In genomic region chr21:30561957-30562356, GRCh38 we compare ENCODE assay signal across 26 cellular contexts. TPM values are rescaled to one million over a fixed set of nuclear protein-coding genes. Genes with fewer than 3 reads are reported as not detected.
"Had no signal": no experiment of that assay in that cellular context is flagged by ENCODE, and none has a peak within 500 bp of the region (broad histone marks: within the 10 kb centered on the region; RNA-seq: fewer than 3 reads in every experiment).

No MANE protein-coding gene starts in this region.

- DNase-seq: hypothalamus; immature natural killer cell; kidney; left colon; left lung; lower lobe of right lung; mammary epithelial cell; mesenchymal stem cell; naive thymus-derived CD8-positive, alpha-beta T cell; occipital lobe; psoas muscle; stimulated activated CD4-positive, alpha-beta T cell treated with anti-CD3 and anti-CD28 coated beads, Interleukin-4, amount 100 ng/mL, for 24 hours; stimulated activated naive CD4-positive, alpha-beta T cell treated with Interleukin-2 at 50 U/mL for 16 hours; stimulated activated naive CD8-positive, alpha-beta T cell treated with anti-CD3 and anti-CD28 coated beads, Interleukin-15, amount 100 ng/mL, for 72 hours; substantia nigra; upper lobe of left lung had no signal

- H3K9me3 ChIP-seq: left lung, lower lobe of right lung, neutrophil, psoas muscle, right atrium auricular region, tibial nerve, upper lobe of left lung, vagina had no signal

- H3K27ac ChIP-seq: left lung, lower lobe of right lung, neural progenitor cell, neutrophil, parathyroid adenoma, psoas muscle, skin epidermis, tibial nerve, upper lobe of left lung, vagina had no signal

- H3K36me3 ChIP-seq: left lung, lower lobe of right lung, neural progenitor cell, neutrophil, right atrium auricular region, tibial nerve, upper lobe of left lung, vagina had no signal

- H3K27me3 ChIP-seq: left lung, neural progenitor cell, neutrophil, right atrium auricular region, tibial nerve, upper lobe of left lung, vagina had no signal

- H2AFZ ChIP-seq: neural progenitor cell, parathyroid adenoma had no signal

- H3K79me2 ChIP-seq: parathyroid adenoma had no signal

- H3K9ac ChIP-seq: neural progenitor cell, parathyroid adenoma had no signal

- H3K4me2 ChIP-seq: neural progenitor cell had no signal

- H3K4me3 ChIP-seq: left lung, lower lobe of right lung, neural progenitor cell, psoas muscle, right atrium auricular region, skin epidermis, tibial nerve, upper lobe of left lung, vagina had no signal

RNA-seq across cellular contexts. Expression of gene KRTAP19-7, which starts 0.8 kb away (rescaled TPM):
- polyA plus RNA-seq: immature natural killer cell; liver; mammary epithelial cell; naive thymus-derived CD8-positive, alpha-beta T cell; psoas muscle; thymus; urinary bladder had no signal

RNA-seq across cellular contexts. Expression of gene KRTAP19-6, which starts 20.3 kb away (rescaled TPM):
- polyA plus RNA-seq: immature natural killer cell; liver; mammary epithelial cell; naive thymus-derived CD8-positive, alpha-beta T cell; psoas muscle; thymus; urinary bladder had no signal

RNA-seq across cellular contexts. Expression of gene KRTAP22-2, which starts 28.2 kb away (rescaled TPM):
- polyA plus RNA-seq: immature natural killer cell; liver; mammary epithelial cell; naive thymus-derived CD8-positive, alpha-beta T cell; psoas muscle; thymus; urinary bladder had no signal

RNA-seq across cellular contexts. Expression of gene KRTAP6-3, which starts 30.3 kb away (rescaled TPM):
- polyA plus RNA-seq: immature natural killer cell; liver; mammary epithelial cell; naive thymus-derived CD8-positive, alpha-beta T cell; psoas muscle; thymus; urinary bladder had no signal

RNA-seq across cellular contexts. Expression of gene KRTAP6-2, which starts 36.7 kb away (rescaled TPM):
- polyA plus RNA-seq: immature natural killer cell; liver; mammary epithelial cell; naive thymus-derived CD8-positive, alpha-beta T cell; psoas muscle; thymus; urinary bladder had no signal
